13 cellular contexts compared by ENCODE assay signal in genomic region chrX:44904542-44905115, GRCh38. TPM values are rescaled to one million over a fixed set of nuclear protein-coding genes. Genes with fewer than 3 reads are reported as not detected.
DNase-seq lines count a peak whose midpoint lies in the region; ATAC-seq and TF ChIP-seq lines count a peak whose summit lies in the region.
"Had no signal": no experiment of that assay in that cellular context is flagged by ENCODE, and none has a peak within 500 bp of the region (broad histone marks: within the 10 kb centered on the region; RNA-seq: fewer than 3 reads in every experiment).

No MANE protein-coding gene starts in this region.

- no peaks in the 10 kb centered on the region for H3K27me3 ChIP-seq in testis

- H3K36me3 Mint-ChIP-seq in activated naive CD4-positive, alpha-beta T cell treated with anti-CD3 and anti-CD28 coated beads, Interleukin-2, amount 50 U/mL, for 24 hours, result peaks cover 5% of the 10 kb centered on the region
- H3K36me3 Mint-ChIP-seq in stimulated activated effector memory CD8-positive, alpha-beta T cell treated with anti-CD3 and anti-CD28 coated beads, Interleukin-12 subunit alpha, Interleukin-12 subunit beta, amount 100 ng/mL, for 72 hours, result no peaks in the 10 kb centered on the region

- no peak for DNase-seq in activated naive CD4-positive, alpha-beta T cell (lab: John Stamatoyannopoulos, UW)
- DNase-seq in SK-MEL-5 (ENCODE audit: low read depth, low spot score) (peak; percentile 13), fibroblast of the aortic adventitia (ENCODE audit: low read depth) (peak; percentile 29), testis (no peak)
- no peak for DNase-seq in stimulated activated effector memory CD8-positive, alpha-beta T cell treated with anti-CD3 and anti-CD28 coated beads, Interleukin-12 subunit alpha, Interleukin-12 subunit beta, amount 100 ng/mL, for 72 hours (ENCODE audit: low spot score in 2 of 2)
- DNase-seq: activated CD8-positive, alpha-beta memory T cell treated with anti-CD3 and anti-CD28 coated beads, Interleukin-2, amount 10 ng/mL, durations not matched to agents 7 days and 5 days; Caco-2; NCI-H187 treated with DMSO at 0.1 percent for 48 hours had no signal

- no peaks in the 10 kb centered on the region for H3K9me3 ChIP-seq in testis
- H3K9me3 ChIP-seq: Caco-2 had no signal

- H3K4me3 Mint-ChIP-seq in activated naive CD4-positive, alpha-beta T cell treated with anti-CD3 and anti-CD28 coated beads, Interleukin-2, amount 50 U/mL, for 24 hours, result peak overlapping the region; percentile 26
- peak overlapping the region; percentile 46 for H3K4me3 Mint-ChIP-seq in stimulated activated effector memory CD8-positive, alpha-beta T cell treated with anti-CD3 and anti-CD28 coated beads, Interleukin-12 subunit alpha, Interleukin-12 subunit beta, amount 100 ng/mL, for 72 hours

- ATAC-seq in stimulated activated effector memory CD8-positive, alpha-beta T cell treated with anti-CD3 and anti-CD28 coated beads, Interleukin-12 subunit alpha, Interleukin-12 subunit beta, amount 100 ng/mL, for 72 hours, result no peak
- ATAC-seq in esophagus mucosa (no peak), GM18909 (IDR thresholded peaks at IDR 0.05; ENCODE audit: poor library complexity, unreplicated experiment) (no peak)

- no peaks in the 10 kb centered on the region for H3K36me3 ChIP-seq in testis (ENCODE audit: low read depth, missing control alignments)
- H3K36me3 ChIP-seq: HAP-1 had no signal

- H3K4me1 ChIP-seq in testis, result no peaks in the 10 kb centered on the region
- H3K4me1 ChIP-seq: Caco-2 had no signal

- in situ Hi-C loops in SK-MEL-5 (cut with HindIII; ENCODE audit: low pct_unique_long_range_greater_than_20kb, low sequenced_read_pairs), result no loop called here

- 35 to 62% methylated on average over 4 of the region's 4 CpGs for WGBS in testis, 2 donors

- peak; percentile 43 for TF ChIP-seq CTCF in fibroblast of the aortic adventitia (IDR thresholded peaks at IDR 0.05; ENCODE audit: insufficient read depth, low read length)
- TF ChIP-seq CTCF in testis (IDR thresholded peaks at IDR 0.05), result no peak

- H3K4me1 Mint-ChIP-seq in activated naive CD4-positive, alpha-beta T cell treated with anti-CD3 and anti-CD28 coated beads, Interleukin-2, amount 50 U/mL, for 24 hours, result peaks cover 57% of the 10 kb centered on the region
- peaks cover 51% of the 10 kb centered on the region for H3K4me1 Mint-ChIP-seq in stimulated activated effector memory CD8-positive, alpha-beta T cell treated with anti-CD3 and anti-CD28 coated beads, Interleukin-12 subunit alpha, Interleukin-12 subunit beta, amount 100 ng/mL, for 72 hours

- intact Hi-C loops in testis (cut with DNase I; ENCODE audit: low total_unique reads), result no loop called here

- H3K9me3 Mint-ChIP-seq in activated naive CD4-positive, alpha-beta T cell treated with anti-CD3 and anti-CD28 coated beads, Interleukin-2, amount 50 U/mL, for 24 hours, result no peaks in the 10 kb centered on the region
- H3K9me3 Mint-ChIP-seq in stimulated activated effector memory CD8-positive, alpha-beta T cell treated with anti-CD3 and anti-CD28 coated beads, Interleukin-12 subunit alpha, Interleukin-12 subunit beta, amount 100 ng/mL, for 72 hours, result no peaks in the 10 kb centered on the region

- no peak overlapping the region for H3K27ac Mint-ChIP-seq in activated naive CD4-positive, alpha-beta T cell treated with anti-CD3 and anti-CD28 coated beads, Interleukin-2, amount 50 U/mL, for 24 hours
- H3K27ac Mint-ChIP-seq in stimulated activated effector memory CD8-positive, alpha-beta T cell treated with anti-CD3 and anti-CD28 coated beads, Interleukin-12 subunit alpha, Interleukin-12 subunit beta, amount 100 ng/mL, for 72 hours, result no peak overlapping the region

- TF ChIP-seq POLR2A in testis (IDR thresholded peaks at IDR 0.05), result no peak

- H3K27ac ChIP-seq in testis, result no peak overlapping the region
- H3K27ac ChIP-seq: HL-60 had no signal

- no peak overlapping the region for H3K4me3 ChIP-seq in fibroblast of the aortic adventitia (ENCODE audit: low read depth, low read length)
- no peak overlapping the region for H3K4me3 ChIP-seq in testis
- H3K4me3 ChIP-seq: HAP-1 had no signal

- H3K27me3 Mint-ChIP-seq in activated naive CD4-positive, alpha-beta T cell treated with anti-CD3 and anti-CD28 coated beads, Interleukin-2, amount 50 U/mL, for 24 hours, result no peaks in the 10 kb centered on the region
- H3K27me3 Mint-ChIP-seq: activated CD8-positive, alpha-beta memory T cell treated with anti-CD3 and anti-CD28 coated beads, Interleukin-2, amount 10 ng/mL, durations not matched to agents 7 days and 5 days had no signal

RNA-seq across cellular contexts. Expression of gene KDM6A, which starts 31.6 kb away (rescaled TPM):
- total RNA-seq in SK-MEL-5 (2014; rRNA removed; shearing (Covaris generic)), result 11.7 and 13.0 TPM in 2 replicates
- polyA plus RNA-seq in SK-MEL-5 (2015; cell fraction: cytosol; rRNA removed), result 10.2 and 10.5 TPM in 2 replicates
- 26.8 and 29.1 TPM in 2 replicates for polyA plus RNA-seq in SK-MEL-5 (2015; cell fraction: nucleus; rRNA removed)
- 8.7 and 20.6 TPM in 2 replicates for total RNA-seq in fibroblast of the aortic adventitia (ENCODE audit: low replicate concordance)
- total RNA-seq in esophagus mucosa, result 28.0 TPM
- total RNA-seq in testis, result 10 to 100 TPM; 56.7 to 57.7 TPM
- polyA plus RNA-seq in testis (ENCODE audit: insufficient read depth, low read depth, low replicate concordance), result 27.2 TPM

Comparison
In these comparisons a context has a peak if more than half of its experiments do, and no peak if none do; other contexts are left out.
1. DNase-seq: peak in SK-MEL-5 (single experiment) and fibroblast of the aortic adventitia (single experiment); none in activated naive CD4-positive, alpha-beta T cell (0 of 4), stimulated activated effector memory CD8-positive, alpha-beta T cell treated with anti-CD3 and anti-CD28 coated beads, Interleukin-12 subunit alpha, Interleukin-12 subunit beta, amount 100 ng/mL, for 72 hours (0 of 2) and testis (single experiment).